Comparison of ENCODE assay signal across 10 cellular contexts in the genomic region with DNA sequence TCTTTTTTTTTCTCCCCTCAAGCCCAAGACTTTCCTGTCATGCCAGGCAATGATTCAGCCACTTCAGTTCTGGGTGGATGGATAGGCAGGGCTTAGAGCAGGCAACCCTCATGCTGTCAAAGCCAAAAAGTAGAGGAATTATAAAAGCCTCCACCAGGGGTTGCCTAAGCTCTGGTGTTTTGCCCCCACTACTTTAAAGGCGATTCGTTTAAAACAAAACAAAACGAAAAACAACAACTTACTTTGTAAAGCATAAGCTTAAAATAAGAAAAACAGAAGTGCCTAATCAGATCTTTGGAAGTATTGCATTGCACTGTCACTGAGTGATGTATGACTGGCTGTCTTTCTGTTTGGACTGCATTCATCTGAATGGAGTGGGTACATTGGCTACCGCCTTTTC. TPM values are rescaled to one million over a fixed set of nuclear protein-coding genes. Genes with fewer than 3 reads are reported as not detected.
A peak's percentile ranks its signal among the peaks of the same experiment; 100 is the strongest.
DNase-seq lines count a peak whose midpoint lies in the region; ATAC-seq and TF ChIP-seq lines count a peak whose summit lies in the region.
"Had no signal": no experiment of that assay in that cellular context is flagged by ENCODE, and none has a peak within 500 bp of the region (broad histone marks: within the 10 kb centered on the region; RNA-seq: fewer than 3 reads in every experiment).

No MANE protein-coding gene starts in this region.

- peaks cover 36% of the 10 kb centered on the region for H3K4me1 Mint-ChIP-seq in stimulated activated naive CD8-positive, alpha-beta T cell treated with anti-CD3 and anti-CD28 coated beads, Interleukin-15, Interleukin-2, amounts not matched to agents 100 ng/mL and 50 ng/mL, for 24 hours (ENCODE audit: low read depth)

- no peak for DNase-seq in stimulated activated naive CD8-positive, alpha-beta T cell treated with anti-CD3 and anti-CD28 coated beads, Interleukin-15, Interleukin-2, amounts not matched to agents 100 U/mL and 50 U/mL, for 24 hours
- DNase-seq in NAMALWA (ENCODE audit: low spot score) (peak; percentile 37), epithelial cell of proximal tubule (ENCODE audit: low read depth) (no peak), NCI-H2171 treated with DMSO at 0.1 percent for 48 hours (lab: John Stamatoyannopoulos, UW) (no peak), DMS153 (lab: John Stamatoyannopoulos, UW) (no peak)
- no peak for DNase-seq in stimulated activated CD4-positive, alpha-beta T cell treated with anti-CD3 and anti-CD28 coated beads, Interleukin-15, amount 100 ng/mL, for 24 hours
- DNase-seq: heart left ventricle, NCI-H446 had no signal

- no peak for ATAC-seq in stimulated activated naive CD8-positive, alpha-beta T cell treated with anti-CD3 and anti-CD28 coated beads, Interleukin-15, Interleukin-2, amounts not matched to agents 100 U/mL and 50 U/mL, for 24 hours
- no peak for ATAC-seq in GM18909 (IDR thresholded peaks at IDR 0.05; ENCODE audit: poor library complexity, unreplicated experiment)
- ATAC-seq: heart left ventricle had no signal

- peak overlapping the region; percentile 86 for H3K27ac Mint-ChIP-seq in stimulated activated naive CD8-positive, alpha-beta T cell treated with anti-CD3 and anti-CD28 coated beads, Interleukin-15, Interleukin-2, amounts not matched to agents 100 ng/mL and 50 ng/mL, for 24 hours

- no peak overlapping the region for H3K4me3 Mint-ChIP-seq in stimulated activated naive CD8-positive, alpha-beta T cell treated with anti-CD3 and anti-CD28 coated beads, Interleukin-15, Interleukin-2, amounts not matched to agents 100 ng/mL and 50 ng/mL, for 24 hours

- H3K9me3 Mint-ChIP-seq in stimulated activated naive CD8-positive, alpha-beta T cell treated with anti-CD3 and anti-CD28 coated beads, Interleukin-15, Interleukin-2, amounts not matched to agents 100 ng/mL and 50 ng/mL, for 24 hours: no peaks in the 10 kb centered on the region

- H3K27me3 Mint-ChIP-seq in stimulated activated naive CD8-positive, alpha-beta T cell treated with anti-CD3 and anti-CD28 coated beads, Interleukin-15, Interleukin-2, amounts not matched to agents 100 ng/mL and 50 ng/mL, for 24 hours: no peaks in the 10 kb centered on the region

- no peaks in the 10 kb centered on the region for H3K36me3 Mint-ChIP-seq in stimulated activated naive CD8-positive, alpha-beta T cell treated with anti-CD3 and anti-CD28 coated beads, Interleukin-15, Interleukin-2, amounts not matched to agents 100 ng/mL and 50 ng/mL, for 24 hours (ENCODE audit: low read depth)

- peak; percentile 27 for TF ChIP-seq CTCF in epithelial cell of proximal tubule (conservative IDR thresholded peaks at IDR 0.05; ENCODE audit: low read depth, low read length)

- no peak overlapping the region for H3K4me3 ChIP-seq in epithelial cell of proximal tubule (ENCODE audit: low read depth, low read length)
- H3K4me3 ChIP-seq: heart left ventricle had no signal

RNA-seq across cellular contexts. Expression of a gene that starts 5.3 kb away (rescaled TPM):
- 37.0 and 54.0 TPM in 2 replicates for total RNA-seq in epithelial cell of proximal tubule

RNA-seq across cellular contexts. Expression of a gene that starts 30.4 kb away (rescaled TPM):
- 6.5 and 9.2 TPM in 2 replicates for total RNA-seq in epithelial cell of proximal tubule

RNA-seq across cellular contexts. Expression of a gene that starts 39.3 kb away (rescaled TPM):
- not detected in 2 replicates for total RNA-seq in epithelial cell of proximal tubule
